ENCODE assay signal across 12 cellular contexts in genomic region chrX:1661922-1662221, GRCh38. TPM values are rescaled to one million over a fixed set of nuclear protein-coding genes. Genes with fewer than 3 reads are reported as not detected.
DNase-seq lines count a peak whose midpoint lies in the region; ATAC-seq and TF ChIP-seq lines count a peak whose summit lies in the region.
"Had no signal": no experiment of that assay in that cellular context is flagged by ENCODE, and none has a peak within 500 bp of the region (broad histone marks: within the 10 kb centered on the region; RNA-seq: fewer than 3 reads in every experiment).

No MANE protein-coding gene starts in this region.

- no peak for TF ChIP-seq CTCF in DND-41 (IDR thresholded peaks at IDR 0.05; ENCODE audit: borderline replicate concordance, extremely low read depth, low read length, poor library complexity, severe bottlenecking)

- H3K4me3 Mint-ChIP-seq in activated CD4-positive, alpha-beta memory T cell treated with anti-CD3 and anti-CD28 coated beads for 36 hours: peak overlapping the region; percentile 89
- peak overlapping the region in 7 of 8 donors; percentile 61 to 96 (median 87) for H3K4me3 Mint-ChIP-seq in naive B cell
- H3K4me3 Mint-ChIP-seq: nephron had no signal

- peaks cover 26% of the 10 kb centered on the region for H3K36me3 Mint-ChIP-seq in activated CD4-positive, alpha-beta memory T cell treated with anti-CD3 and anti-CD28 coated beads for 36 hours
- peaks cover 8 to 12% of the 10 kb centered on the region in 2 donors for H3K36me3 Mint-ChIP-seq in naive B cell

- H3K27ac ChIP-seq in DND-41 (ENCODE audit: low read length): peak overlapping the region; percentile 75
- H3K27ac ChIP-seq: colonic mucosa had no signal

- no peaks in the 10 kb centered on the region for H3K27me3 ChIP-seq in DND-41 (ENCODE audit: insufficient read depth, low read length, poor library complexity)
- H3K27me3 ChIP-seq: colonic mucosa had no signal

- H3K4me1 ChIP-seq in DND-41 (ENCODE audit: insufficient read depth, low read length): peaks cover 25% of the 10 kb centered on the region
- H3K4me1 ChIP-seq: colonic mucosa had no signal

- peak overlapping the region; percentile 53 for H3K9ac ChIP-seq in DND-41 (ENCODE audit: low read depth, low read length)

- peak overlapping the region; percentile 61 for H3K4me2 ChIP-seq in DND-41 (ENCODE audit: insufficient read depth, low read length)

- peaks cover 46% of the 10 kb centered on the region for H3K4me1 Mint-ChIP-seq in activated CD4-positive, alpha-beta memory T cell treated with anti-CD3 and anti-CD28 coated beads for 36 hours (ENCODE audit: low read depth)
- peaks cover 25 to 42% (median 39%) of the 10 kb centered on the region in 3 donors for H3K4me1 Mint-ChIP-seq in naive B cell

- H3K36me3 ChIP-seq in DND-41 (ENCODE audit: insufficient read depth, low read length): peaks cover 7% of the 10 kb centered on the region
- H3K36me3 ChIP-seq: colonic mucosa had no signal

- ATAC-seq in DND-41 (ENCODE audit: insufficient read depth, low read depth): no peak
- ATAC-seq in HG02759 (IDR thresholded peaks at IDR 0.05; ENCODE audit: unreplicated experiment): peak; percentile 5
- ATAC-seq in naive B cell (ENCODE audit: low read depth in 2 of 2): no peak
- no peak for ATAC-seq in GM21423 (IDR thresholded peaks at IDR 0.05; ENCODE audit: unreplicated experiment)
- ATAC-seq in HG03045 (IDR thresholded peaks at IDR 0.05; ENCODE audit: unreplicated experiment): no peak

- H2AFZ ChIP-seq in DND-41 (ENCODE audit: low read depth, low read length): peak overlapping the region; percentile 75

- H3K27ac Mint-ChIP-seq in activated CD4-positive, alpha-beta memory T cell treated with anti-CD3 and anti-CD28 coated beads for 36 hours: peak overlapping the region; percentile 96
- peak overlapping the region in 5 of 6 donors; percentile 90 to 98 (median 97) for H3K27ac Mint-ChIP-seq in naive B cell
- H3K27ac Mint-ChIP-seq: nephron had no signal

- H3K9me3 ChIP-seq in DND-41 (ENCODE audit: insufficient read depth, low read length, severe bottlenecking): no peaks in the 10 kb centered on the region
- H3K9me3 ChIP-seq: colonic mucosa had no signal

- CTCF ChIA-PET in activated CD4-positive, alpha-beta memory T cell treated with anti-CD3 and anti-CD28 coated beads for 36 hours (lab: Charles Lee): no interaction called here

- H3K4me3 ChIP-seq in DND-41 (ENCODE audit: low read depth in 1 of 2, low read length in 2 of 2): peak overlapping the region; percentile 20 to 62; a peak in 3 of 4 replicates
- H3K4me3 ChIP-seq: colonic mucosa had no signal

- intact Hi-C loops in activated CD4-positive, alpha-beta memory T cell treated with anti-CD3 and anti-CD28 coated beads for 36 hours (cut with micrococcal nuclease): loop anchor here (1.0 to 10.0 kb wide), 12 partner anchors 17 to 1343 kb away; partner anchors contain the start of genes AKAP17A, CD99, DHRSX and GTPBP6

- peaks cover 18% of the 10 kb centered on the region; the same call in 1 of the 2 replicates for H3K79me2 ChIP-seq in DND-41 (ENCODE audit: insufficient read depth, low read length)

- no peaks in the 10 kb centered on the region for H3K9me3 Mint-ChIP-seq in activated CD4-positive, alpha-beta memory T cell treated with anti-CD3 and anti-CD28 coated beads for 36 hours
- H3K9me3 Mint-ChIP-seq in naive B cell: peaks cover 0 to 11% (median under 1%) of the 10 kb centered on the region in 7 donors

- DNase-seq in DND-41 (no peak), naive B cell (no peak)
- no peak for DNase-seq in activated CD4-positive, alpha-beta memory T cell treated with anti-CD3 and anti-CD28 coated beads for 36 hours
- no peak for DNase-seq in stimulated activated CD4-positive, alpha-beta T cell treated with anti-CD3 and anti-CD28 coated beads, Interleukin-12 subunit alpha, Interleukin-12 subunit beta, amount 100 ng/mL, for 4 hours
- DNase-seq: islet precursor cell, NCI-H510A treated with DMSO at 0.1 percent for 48 hours had no signal

- H3K27me3 Mint-ChIP-seq in activated CD4-positive, alpha-beta memory T cell treated with anti-CD3 and anti-CD28 coated beads for 36 hours: no peaks in the 10 kb centered on the region
- H3K27me3 Mint-ChIP-seq in naive B cell: no peaks in the 10 kb centered on the region

- H4K20me1 ChIP-seq in DND-41 (ENCODE audit: insufficient read depth, low read length): no peaks in the 10 kb centered on the region

- POLR2A ChIA-PET in activated CD4-positive, alpha-beta memory T cell treated with anti-CD3 and anti-CD28 coated beads for 36 hours (lab: Charles Lee): no interaction called here

RNA-seq across cellular contexts. Expression of gene ASMT, which starts 47.0 kb away (rescaled TPM):
- 1 to 10 TPM in 1 of 2 experiments, under 1 TPM in 1; 0.52 to 1.1 TPM for total RNA-seq in activated CD4-positive, alpha-beta memory T cell treated with anti-CD3 and anti-CD28 coated beads for 36 hours
- not detected for polyA plus RNA-seq in naive B cell (ENCODE audit: low read depth in 6 of 6)
- total RNA-seq: Right ventricle myocardium superior had no signal
